1 cellular context compared by ENCODE assay signal in the genomic region with DNA sequence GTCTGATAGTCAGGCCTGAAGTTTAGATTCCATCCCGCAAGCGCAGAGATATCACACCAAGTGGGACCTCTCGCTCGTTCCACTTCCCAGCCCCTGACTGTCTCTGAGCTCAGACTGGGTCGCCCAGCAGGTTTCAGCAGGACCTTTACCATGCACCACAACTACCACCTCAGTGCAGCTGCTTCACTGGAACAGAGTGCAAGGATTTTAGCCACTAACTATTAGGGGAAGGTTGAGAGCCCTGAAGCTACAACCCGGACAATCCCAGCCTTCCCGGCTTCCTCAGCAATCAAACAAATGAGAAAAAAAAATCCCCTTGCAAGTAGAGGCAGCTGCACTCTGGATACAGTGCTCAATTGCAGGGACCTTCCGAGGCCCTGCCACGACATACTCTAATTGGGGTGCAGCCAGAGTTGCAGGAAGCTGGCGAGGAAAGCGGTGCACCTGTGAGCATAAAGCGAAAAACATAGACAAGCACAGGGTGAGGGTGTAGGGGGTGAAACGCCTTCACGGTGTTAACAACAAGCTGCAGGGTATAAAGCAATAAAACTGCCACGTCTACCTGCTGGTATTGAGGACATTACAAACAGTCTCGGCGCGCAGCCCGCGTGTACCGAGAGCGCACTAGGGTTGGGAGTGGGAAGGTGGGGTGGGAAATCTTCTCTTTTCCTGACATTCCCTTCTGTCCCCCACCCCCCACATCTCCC.
TF ChIP-seq lines count a peak whose summit lies in the region.

No MANE protein-coding gene starts in this region.

TF ChIP-seq in H1, 55 proteins besides CTCF, POLR2A, EP300 and RAD21:
- peak; percentile 89; the same call in 1 of the 2 replicates for TF ChIP-seq CBX8 (IDR thresholded peaks at IDR 0.05; ENCODE audit: borderline replicate concordance, low read depth, low read length)
- peak; percentile 90 for TF ChIP-seq SUZ12 (IDR thresholded peaks at IDR 0.05; ENCODE audit: low read length)
- no peak for TF ChIP-seq JUND (IDR thresholded peaks at IDR 0.05; ENCODE audit: low read length)
- TF ChIP-seq MAFK (IDR thresholded peaks at IDR 0.05; ENCODE audit: low read depth, low read length): no peak
- TF ChIP-seq MAX (IDR thresholded peaks at IDR 0.05): no peak
- peak; percentile 87 for TF ChIP-seq EZH2 (IDR thresholded peaks at IDR 0.05; ENCODE audit: low read depth, low read length, severe bottlenecking)
- TF ChIP-seq TBP (IDR thresholded peaks at IDR 0.05; ENCODE audit: low read depth, low read length): no peak
- TF ChIP-seq CEBPB (IDR thresholded peaks at IDR 0.05; ENCODE audit: low read depth, low read length): no peak
- TF ChIP-seq SIX5 (IDR thresholded peaks at IDR 0.05; ENCODE audit: low read depth, low read length): no peak
- peak; percentile 93 for TF ChIP-seq RNF2 (IDR thresholded peaks at IDR 0.05; ENCODE audit: borderline replicate concordance, low read depth, low read length, missing control alignments, poor library complexity, severe bottlenecking)
- TF ChIP-seq CTBP2 (IDR thresholded peaks at IDR 0.05; ENCODE audit: borderline replicate concordance, insufficient read depth, insufficient read length, low read length): no peak
